Comparison of ENCODE assay signal across 17 cellular contexts in genomic region chr4:88446124-88446523, GRCh38. TPM values are rescaled to one million over a fixed set of nuclear protein-coding genes. Genes with fewer than 3 reads are reported as not detected.
A peak's percentile ranks its signal among the peaks of the same experiment; 100 is the strongest.
DNase-seq lines count a peak whose midpoint lies in the region; ATAC-seq and TF ChIP-seq lines count a peak whose summit lies in the region.
"Had no signal": no experiment of that assay in that cellular context is flagged by ENCODE, and none has a peak within 500 bp of the region (broad histone marks: within the 10 kb centered on the region; RNA-seq: fewer than 3 reads in every experiment).

No MANE protein-coding gene starts in this region.

- H3K4me3 ChIP-seq in AG10803 (ENCODE audit: low read length) (no peak overlapping the region), brain microvascular endothelial cell (ENCODE audit: low read depth, low read length) (no peak overlapping the region), fibroblast of the aortic adventitia (ENCODE audit: low read depth, low read length) (no peak overlapping the region)
- H3K4me3 ChIP-seq: BLaER1 had no signal

- TF ChIP-seq CTCF in AG10803 (conservative IDR thresholded peaks at IDR 0.05; ENCODE audit: low read length) (no peak), brain microvascular endothelial cell (IDR thresholded peaks at IDR 0.05; ENCODE audit: low read depth, low read length, missing control alignments) (no peak), fibroblast of the aortic adventitia (IDR thresholded peaks at IDR 0.05; ENCODE audit: insufficient read depth, low read length) (no peak)

- ATAC-seq in GM19397 (IDR thresholded peaks at IDR 0.05; ENCODE audit: unreplicated experiment), result no peak
- ATAC-seq: CD8-positive, alpha-beta T cell had no signal

- in situ Hi-C loops in brain microvascular endothelial cell (cut with HindIII; ENCODE audit: low pct_ligation_motif_present, low sequenced_read_pairs), result no loop called here

- peak; percentile 1 for DNase-seq in AG10803 (ENCODE audit: low read depth)
- peak; percentile 46 for DNase-seq in M059J (ENCODE audit: low read depth)
- peak; percentile 11 for DNase-seq in brain microvascular endothelial cell
- peak; percentile 12 for DNase-seq in fibroblast of the aortic adventitia (ENCODE audit: low read depth)
- no peak for DNase-seq in retina
- no peak for DNase-seq in NCI-H1417 treated with DMSO at 0.1 percent for 48 hours (lab: John Stamatoyannopoulos, UW)
- no peak for DNase-seq in AG08395 (ENCODE audit: low spot score)
- DNase-seq: 8988T; CD8-positive, alpha-beta T cell; DMS79 treated with DMSO at 0.1 percent for 48 hours; GF-D8; H7; NCI-H187 treated with DMSO at 0.1 percent for 48 hours; NCI-H446 treated with DMSO at 0.1 percent for 48 hours; NCI-H748 treated with DMSO at 0.1 percent for 48 hours had no signal

- no peaks in the 10 kb centered on the region for H3K36me3 ChIP-seq in brain microvascular endothelial cell (replicated peaks)

- H3K27ac ChIP-seq in brain microvascular endothelial cell, result no peak overlapping the region
- H3K27ac ChIP-seq: BLaER1 had no signal

- H3K27me3 ChIP-seq in brain microvascular endothelial cell (replicated peaks), result no peaks in the 10 kb centered on the region
- H3K27me3 ChIP-seq: BLaER1 had no signal

RNA-seq across cellular contexts. Expression of gene HERC5, which starts 10.8 kb away (rescaled TPM):
- 44.4 and 59.8 TPM in 2 replicates for total RNA-seq in M059J (2014; rRNA removed; shearing (Covaris generic))
- total RNA-seq in fibroblast of the aortic adventitia (ENCODE audit: low replicate concordance), result 1.5 and 16.1 TPM in 2 replicates

Comparison
In these comparisons a context has a peak if more than half of its experiments do, and no peak if none do; other contexts are left out.
1. DNase-seq: peak in AG10803 (single experiment), M059J (single experiment), brain microvascular endothelial cell (single experiment) and fibroblast of the aortic adventitia (single experiment); none in retina (single experiment), NCI-H1417 treated with DMSO at 0.1 percent for 48 hours (single experiment) and AG08395 (single experiment).